ENCODE assay signal across 17 cellular contexts in genomic region chr2:218927876-218928275, GRCh38.
"Had no signal": no experiment of that assay in that cellular context is flagged by ENCODE, and none has a peak within 500 bp of the region (broad histone marks: within the 10 kb centered on the region; RNA-seq: fewer than 3 reads in every experiment).

No MANE protein-coding gene starts in this region.

- DNase-seq: activated CD4-positive, alpha-beta T cell treated with anti-CD3 and anti-CD28 coated beads, Interleukin-2, amount 10 ng/mL, durations not matched to agents 24 days and 14 days; activated CD4-positive, alpha-beta T cell treated with anti-CD3 and anti-CD28 coated beads, Interleukin-2, amount 50 U/mL, for 48 hours; activated CD4-positive, CD25-positive, alpha-beta regulatory T cell treated with anti-CD3 and anti-CD28 coated beads, Interleukin-2, amount 50 U/mL, for 72 hours; activated CD8-positive, alpha-beta memory T cell treated with anti-CD3 and anti-CD28 coated beads, Interleukin-2, amount 10 ng/mL, durations not matched to agents 7 days and 5 days; activated effector memory CD4-positive, alpha-beta T cell treated with Interleukin-2 at 50 U/mL for 16 hours; activated naive CD4-positive, alpha-beta T cell treated with Interleukin-2 at 50 U/mL for 16 hours; activated T-cell treated with anti-CD3 and anti-CD28 coated beads, Interleukin-2, amount 50 U/mL, for 24 hours; brain microvascular endothelial cell; cerebellar nuclear complex; NCI-H1092; NCI-H1436; NCI-H1694 treated with DMSO at 0.1 percent for 48 hours; NCI-H2029 treated with DMSO at 0.1 percent for 48 hours; NCI-H510A treated with DMSO at 0.1 percent for 48 hours; PC-3; SHP77; SW 1271 had no signal
